Comparison of ENCODE assay signal across 32 cellular contexts in the genomic region with DNA sequence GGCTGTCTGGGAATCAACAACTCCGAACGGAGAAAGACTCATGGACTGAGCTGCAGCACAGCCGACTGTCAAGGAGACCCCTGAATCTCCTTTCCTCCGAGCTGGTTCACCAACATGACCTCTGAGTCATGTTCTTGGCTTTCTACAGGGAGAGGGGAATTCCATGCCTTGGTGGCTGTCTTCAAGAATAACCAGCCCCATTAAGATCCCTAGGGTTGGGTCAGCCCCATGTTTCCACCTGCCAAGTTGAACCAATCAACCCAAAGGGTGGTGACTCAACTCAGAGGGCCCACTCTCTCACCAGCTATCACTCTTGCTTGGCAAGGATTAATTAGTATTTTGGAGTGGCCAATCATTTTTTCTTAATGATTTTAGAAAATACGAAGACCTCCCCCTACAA. TPM values are rescaled to one million over a fixed set of nuclear protein-coding genes. Genes with fewer than 3 reads are reported as not detected.
DNase-seq lines count a peak whose midpoint lies in the region; ATAC-seq, FAIRE-seq and TF ChIP-seq lines count a peak whose summit lies in the region.
"Had no signal": no experiment of that assay in that cellular context is flagged by ENCODE, and none has a peak within 500 bp of the region (broad histone marks: within the 10 kb centered on the region; RNA-seq: fewer than 3 reads in every experiment).

No MANE protein-coding gene starts in this region.

- peaks cover 11% of the 10 kb centered on the region for H3K4me1 Mint-ChIP-seq in activated naive CD8-positive, alpha-beta T cell treated with anti-CD3 and anti-CD28 coated beads, Interleukin-2, amount 50 U/mL, for 24 hours
- H3K4me1 Mint-ChIP-seq: IgD-negative memory B cell had no signal

- no peak for FAIRE-seq in H54 (lab: Jason Lieb, UNC)
- FAIRE-seq: endometrium, GM18507 had no signal

- peak; percentile 79 for DNase-seq in A172 (ENCODE audit: low spot score)
- peak; percentile 19 for DNase-seq in H54 (ENCODE audit: insufficient read length, low spot score)
- peak; percentile 6 for DNase-seq in activated naive CD8-positive, alpha-beta T cell treated with anti-CD3 and anti-CD28 coated beads, Interleukin-2, amount 50 U/mL, for 24 hours
- peak; percentile 53 for DNase-seq in iris pigment epithelial cell (ENCODE audit: low read depth)
- no peak for DNase-seq in NCI-H1436 treated with DMSO at 0.1 percent for 48 hours (lab: John Stamatoyannopoulos, UW)
- DNase-seq in HuH-7 (ENCODE audit: low spot score) = no peak
- DNase-seq: activated CD4-positive, alpha-beta memory T cell treated with anti-CD3 and anti-CD28 coated beads for 36 hours; aorta; caudate nucleus; left ventricle myocardium superior; naive thymus-derived CD4-positive, alpha-beta T cell; NCI-H1105; NCI-H2029; NCI-H526; sigmoid colon; SJCRH30; T-helper 1 cell; tibial artery had no signal

- no peak for TF ChIP-seq POLR2A in H54 (IDR thresholded peaks at IDR 0.05; ENCODE audit: low read depth, low read length)

- no peak overlapping the region for H3K4me3 Mint-ChIP-seq in activated naive CD8-positive, alpha-beta T cell treated with anti-CD3 and anti-CD28 coated beads, Interleukin-2, amount 50 U/mL, for 24 hours
- H3K4me3 Mint-ChIP-seq: activated CD4-positive, alpha-beta memory T cell treated with anti-CD3 and anti-CD28 coated beads for 36 hours; dendritic cell treated with granulocyte-macrophage colony-stimulating factor and Interleukin-4, amounts not matched to agents 40 ng/mL and 50 ng/mL, for 4 days; IgD-negative memory B cell; mesothelial cell of epicardium; naive thymus-derived CD4-positive, alpha-beta T cell had no signal

- peaks cover 5% of the 10 kb centered on the region for H3K27me3 Mint-ChIP-seq in activated naive CD8-positive, alpha-beta T cell treated with anti-CD3 and anti-CD28 coated beads, Interleukin-2, amount 50 U/mL, for 24 hours
- H3K27me3 Mint-ChIP-seq: progenitor cell of endocrine pancreas had no signal

- H3K36me3 Mint-ChIP-seq in activated naive CD8-positive, alpha-beta T cell treated with anti-CD3 and anti-CD28 coated beads, Interleukin-2, amount 50 U/mL, for 24 hours (ENCODE audit: low read depth) = no peaks in the 10 kb centered on the region
- H3K36me3 Mint-ChIP-seq: activated CD4-positive, alpha-beta memory T cell treated with anti-CD3 and anti-CD28 coated beads for 36 hours; activated naive CD4-positive, alpha-beta T cell treated with anti-CD3 and anti-CD28 coated beads, Interleukin-2, amount 50 U/mL, for 72 hours; IgD-negative memory B cell; mesothelial cell of epicardium; naive thymus-derived CD4-positive, alpha-beta T cell had no signal

- H3K9me3 Mint-ChIP-seq in activated naive CD8-positive, alpha-beta T cell treated with anti-CD3 and anti-CD28 coated beads, Interleukin-2, amount 50 U/mL, for 24 hours = no peaks in the 10 kb centered on the region
- H3K9me3 Mint-ChIP-seq: activated CD4-positive, alpha-beta memory T cell treated with anti-CD3 and anti-CD28 coated beads for 36 hours; activated naive CD4-positive, alpha-beta T cell treated with anti-CD3 and anti-CD28 coated beads, Interleukin-2, amount 50 U/mL, for 72 hours; activated T-helper 2 cell treated with anti-CD3 and anti-CD28 coated beads, Interferon-gamma antibody, Interleukin-2, Interleukin-4, amounts not matched to agents 10 μg/mL and 5 μg/mL and 100 μg/mL, durations not matched to agents 14 hours and 24 hours and 36 hours; dendritic cell treated with granulocyte-macrophage colony-stimulating factor and Interleukin-4, amounts not matched to agents 40 ng/mL and 50 ng/mL, for 4 days; IgD-negative memory B cell; mesothelial cell of epicardium; naive thymus-derived CD4-positive, alpha-beta T cell had no signal

- no peak overlapping the region for H3K27ac Mint-ChIP-seq in activated naive CD8-positive, alpha-beta T cell treated with anti-CD3 and anti-CD28 coated beads, Interleukin-2, amount 50 U/mL, for 24 hours
- H3K27ac Mint-ChIP-seq: activated CD4-positive, alpha-beta memory T cell treated with anti-CD3 and anti-CD28 coated beads for 36 hours; activated naive CD4-positive, alpha-beta T cell treated with anti-CD3 and anti-CD28 coated beads, Interleukin-2, amount 50 U/mL, for 72 hours; activated T-helper 2 cell treated with anti-CD3 and anti-CD28 coated beads, Interferon-gamma antibody, Interleukin-2, Interleukin-4, amounts not matched to agents 10 μg/mL and 5 μg/mL and 100 μg/mL, durations not matched to agents 14 hours and 24 hours and 36 hours; dendritic cell treated with granulocyte-macrophage colony-stimulating factor and Interleukin-4, amounts not matched to agents 40 ng/mL and 50 ng/mL, for 4 days; IgD-negative memory B cell; mesothelial cell of epicardium; naive thymus-derived CD4-positive, alpha-beta T cell; progenitor cell of endocrine pancreas had no signal

- peak; percentile 87 for ATAC-seq in activated naive CD8-positive, alpha-beta T cell treated with anti-CD3 and anti-CD28 coated beads, Interleukin-2, amount 50 U/mL, for 24 hours
- ATAC-seq in HG02973 (IDR thresholded peaks at IDR 0.05; ENCODE audit: unreplicated experiment) (no peak), GM21447 (IDR thresholded peaks at IDR 0.05; ENCODE audit: unreplicated experiment) (no peak)
- ATAC-seq: activated CD4-positive, CD25-positive, alpha-beta regulatory T cell treated with anti-CD3 and anti-CD28 coated beads, Interleukin-2, amount 50 U/mL, for 24 hours; HCT116; left ventricle myocardium superior; naive thymus-derived CD4-positive, alpha-beta T cell; Panc1 had no signal

RNA-seq across cellular contexts. Expression of a gene that starts 28.3 kb away (rescaled TPM):
- not detected in 2 replicates for total RNA-seq in A172 (2014; rRNA removed; shearing (Covaris generic))
- total RNA-seq: A673, sigmoid colon had no signal

RNA-seq across cellular contexts. Expression of a gene that starts 37.3 kb away (rescaled TPM):
- total RNA-seq in A172 (2014; rRNA removed; shearing (Covaris generic)) = not detected in 2 replicates
- total RNA-seq: activated CD4-positive, alpha-beta memory T cell treated with anti-CD3 and anti-CD28 coated beads for 36 hours; activated naive CD4-positive, alpha-beta T cell treated with anti-CD3 and anti-CD28 coated beads, Interleukin-2, amount 50 U/mL, for 72 hours; activated T-helper 2 cell treated with anti-CD3 and anti-CD28 coated beads, Interferon-gamma antibody, Interleukin-2, Interleukin-4, amounts not matched to agents 10 μg/mL and 5 μg/mL and 100 μg/mL, durations not matched to agents 14 hours and 24 hours and 36 hours; naive thymus-derived CD4-positive, alpha-beta T cell; SJCRH30 had no signal

RNA-seq across cellular contexts. Expression of a gene that starts 55.7 kb away (rescaled TPM):
- total RNA-seq in A172 (2014; rRNA removed; shearing (Covaris generic)) = 1.7 and 2.8 TPM in 2 replicates

Comparison
In these comparisons a context has a peak if more than half of its experiments do, and no peak if none do; other contexts are left out.
1. DNase-seq: peak in A172 (single experiment), H54 (single experiment), activated naive CD8-positive, alpha-beta T cell treated with anti-CD3 and anti-CD28 coated beads, Interleukin-2, amount 50 U/mL, for 24 hours (single experiment) and iris pigment epithelial cell (single experiment); none in NCI-H1436 treated with DMSO at 0.1 percent for 48 hours (single experiment) and HuH-7 (single experiment).